ENCODE assay signal across 22 cellular contexts in genomic region chr15:40353697-40354096, GRCh38. TPM values are rescaled to one million over a fixed set of nuclear protein-coding genes. Genes with fewer than 3 reads are reported as not detected.
DNase-seq lines count a peak whose midpoint lies in the region; ATAC-seq, FAIRE-seq and TF ChIP-seq lines count a peak whose summit lies in the region.
"Had no signal": no experiment of that assay in that cellular context is flagged by ENCODE, and none has a peak within 500 bp of the region (broad histone marks: within the 10 kb centered on the region; RNA-seq: fewer than 3 reads in every experiment).

No MANE protein-coding gene starts in this region.

- no peaks in the 10 kb centered on the region for H3K9me3 Mint-ChIP-seq in CD14-positive monocyte

- peak overlapping the region; percentile 46; the same call in 1 of the 2 replicates for H2BK5ac ChIP-seq in H1 (ENCODE audit: low read depth, low read length)

- H3K9me3 ChIP-seq in H1 (ENCODE audit: insufficient read depth in 2 of 2, low read depth in 1 of 2, low read length in 1 of 2) = no peaks in the 10 kb centered on the region
- H3K9me3 ChIP-seq: ascending aorta, left lung, pancreas had no signal

- peak overlapping the region; percentile 95 for H2BK15ac ChIP-seq in H1 (ENCODE audit: low read length)

- H2AK5ac ChIP-seq in H1 (ENCODE audit: low read depth, low read length) = peak overlapping the region; percentile 28; the same call in 1 of the 2 replicates

- no peak for TF ChIP-seq EP300 in H1 (IDR thresholded peaks at IDR 0.05; ENCODE audit: borderline replicate concordance in 1 of 2, low read depth in 2 of 2, low read length in 2 of 2)

- H2BK12ac ChIP-seq in H1 (ENCODE audit: low read depth, low read length) = peak overlapping the region; percentile 88; the same call in 1 of the 2 replicates

- peaks cover 9 to 15% (median 15%) of the 10 kb centered on the region in 3 donors for H3K27me3 Mint-ChIP-seq in CD14-positive monocyte (ENCODE audit: low read depth in 3 of 3)

- H3K18ac ChIP-seq in H1 (ENCODE audit: extremely low read depth, low read length) = peak overlapping the region; percentile 52; the same call in 1 of the 2 replicates

- peaks cover 11 to 22% (median 14%) of the 10 kb centered on the region in 4 experiments for H3K4me1 ChIP-seq in H1 (replicated peaks in 1 of 4; ENCODE audit: control insufficient read depth in 3 of 4, insufficient read depth in 4 of 4, low read length in 3 of 4)
- peaks cover 3% of the 10 kb centered on the region for H3K4me1 ChIP-seq in rectal smooth muscle tissue (ENCODE audit: control insufficient read depth, insufficient read depth, low read length)

- 80% methylated on average over 5 of the region's 5 CpGs; no CpG with 5 or more reads in 1 of the 2 experiments for WGBS in H1 (ENCODE audit: extremely low coverage in 1 of 2, insufficient coverage in 1 of 2, insufficient read length in 1 of 2, insufficient replicate concordance in 2 of 2, low coverage in 1 of 2, low lambda C conversion rate in 2 of 2, missing lambda C conversion rate in 1 of 2), 2 experiments

- H3K9ac ChIP-seq in H1 (replicated peaks in 1 of 4; ENCODE audit: extremely low read depth in 1 of 4, low read depth in 3 of 4, low read length in 3 of 4) (no peak overlapping the region; a peak in 1 of 7 replicates), rectal smooth muscle tissue (ENCODE audit: low read length) (no peak overlapping the region)
- H3K9ac ChIP-seq: KMS-11 had no signal

- no peak overlapping the region for H4K91ac ChIP-seq in H1 (replicated peaks; ENCODE audit: insufficient read length, low read length)

- no peak overlapping the region for H4K8ac ChIP-seq in H1 (ENCODE audit: extremely low read depth, insufficient read depth, low read length)

- H3K23me2 ChIP-seq in H1 (ENCODE audit: low read depth, low read length) = peaks cover 9% of the 10 kb centered on the region

- H3K4me2 ChIP-seq in H1 (ENCODE audit: insufficient read depth in 1 of 2, low read depth in 2 of 2, low read length in 2 of 2) = peak overlapping the region; percentile 25 to 49; a peak in 3 of 4 replicates
- H3K4me2 ChIP-seq: KMS-11 had no signal

- peaks cover 0 to 2% of the 10 kb centered on the region in 2 donors for H3K36me3 Mint-ChIP-seq in CD14-positive monocyte

- in situ Hi-C loops in G401 (cut with HindIII; ENCODE audit: low sequenced_read_pairs) = no loop called here

- no peak overlapping the region for H3K14ac ChIP-seq in H1 (ENCODE audit: insufficient read length)

- TF ChIP-seq POLR2A in H1 (IDR thresholded peaks at IDR 0.05; ENCODE audit: control extremely low read depth in 1 of 2, low read depth in 2 of 2, low read length in 2 of 2) = no peak

- H3K4me1 Mint-ChIP-seq in CD14-positive monocyte = peaks cover 11% of the 10 kb centered on the region

- no peak overlapping the region for H3K23ac ChIP-seq in H1 (ENCODE audit: insufficient read length)

- H3K27ac ChIP-seq in H1 (ENCODE audit: low read depth, low read length) = no peak overlapping the region
- no peak overlapping the region for H3K27ac ChIP-seq in rectal smooth muscle tissue (ENCODE audit: low read depth, low read length)
- H3K27ac ChIP-seq: ascending aorta, coronary artery, KMS-11, left lung, pancreas had no signal

- DNase-seq in G401 (ENCODE audit: low spot score) (peak; percentile 83), NCI-H1694 treated with DMSO at 0.1 percent for 48 hours (lab: John Stamatoyannopoulos, UW) (peak; percentile 61), H1 (ENCODE audit: low read depth in 1 of 2, low spot score in 2 of 2) (no peak), HEK293T (ENCODE audit: extremely low spot score) (no peak), CD14-positive monocyte (ENCODE audit: low spot score) (no peak), kidney glomerular epithelial cell (lab: John Stamatoyannopoulos, UW) (no peak)
- DNase-seq: activated CD8-positive, alpha-beta memory T cell treated with anti-CD3 and anti-CD28 coated beads, Interleukin-2, amount 50 U/mL, for 48 hours; activated gamma-delta T cell treated with Interleukin-2 at 50 U/mL for 16 hours; foreskin melanocyte; left lung; NCI-H1436 treated with DMSO at 0.1 percent for 48 hours; pancreas; T1000 had no signal

- POLR2A ChIA-PET in H1 (lab: Charles Lee; ENCODE audit: partially characterized antibody) (interaction anchor here (0.6 to 1.4 kb wide), 4 partner anchors 10 to 119 kb away, joined by 3 read pairs; no protein-coding TSS in a partner anchor), HEK293T (lab: Yijun Ruan, JAX) (no interaction called here)

- H2BK20ac ChIP-seq in H1 (ENCODE audit: low read length) = peak overlapping the region; percentile 82

- no peak overlapping the region for H3K4ac ChIP-seq in H1 (replicated peaks; ENCODE audit: insufficient read length, low read depth, low read length)

- CTCF ChIA-PET in H1 (lab: Charles Lee; ENCODE audit: partially characterized antibody) = interaction anchor here (0.7 to 27.4 kb wide), 6 partner anchors 12 to 80 kb away, joined by 3 to 452 read pairs (median 3); partner anchors contain the start of gene CCDC9B
- CTCF ChIA-PET in HEK293T (lab: Yijun Ruan, JAX) = interaction anchor here (0.7 kb wide), 1 partner anchor 13 kb away, joined by 3 read pairs; no protein-coding TSS in a partner anchor

- no peaks in the 10 kb centered on the region for H3K79me2 ChIP-seq in H1 (ENCODE audit: control insufficient read depth in 1 of 2, insufficient read depth in 2 of 2, low read length in 2 of 2)

- intact Hi-C loops in CD14-positive monocyte (cut with micrococcal nuclease) = no loop called here

- H3K36me3 ChIP-seq in H1 (ENCODE audit: control insufficient read depth in 2 of 4, insufficient read depth in 4 of 4, low read length in 3 of 4) = no peaks in the 10 kb centered on the region
- H3K36me3 ChIP-seq in rectal smooth muscle tissue (ENCODE audit: control insufficient read depth, insufficient read depth, low read length) = no peaks in the 10 kb centered on the region
- H3K36me3 ChIP-seq: ascending aorta, left lung, pancreas had no signal

- no peak for FAIRE-seq in H1 (lab: Jason Lieb, UNC)
- FAIRE-seq: D721Med, pancreas had no signal

- no peak overlapping the region for H2BK120ac ChIP-seq in H1 (replicated peaks; ENCODE audit: low read depth, low read length)

- no peak for TF ChIP-seq RAD21 in H1 (IDR thresholded peaks at IDR 0.05 in 1 of 2, conservative IDR thresholded peaks at IDR 0.05 in 1 of 2; ENCODE audit: low read depth in 2 of 2, low read length in 2 of 2)

- H4K20me1 ChIP-seq in H1 (replicated peaks in 1 of 2; ENCODE audit: control insufficient read depth in 1 of 2, insufficient read depth in 2 of 2, low read length in 2 of 2) = no peaks in the 10 kb centered on the region

- no peak for ATAC-seq in HG02970 (IDR thresholded peaks at IDR 0.05; ENCODE audit: low FRiP score, unreplicated experiment)
- ATAC-seq: activated CD4-positive, alpha-beta T cell treated with anti-CD3 and anti-CD28 coated beads for 36 hours had no signal

- no peak overlapping the region for H3K4me3 Mint-ChIP-seq in CD14-positive monocyte
- H3K4me3 Mint-ChIP-seq: activated CD4-positive, alpha-beta T cell treated with anti-CD3 and anti-CD28 coated beads for 36 hours had no signal

- H4K5ac ChIP-seq in H1 (ENCODE audit: insufficient read length, low read depth, low read length) = no peak overlapping the region

- peak overlapping the region in 2 of 7 donors; percentile 38 to 64 for H3K27ac Mint-ChIP-seq in CD14-positive monocyte
- H3K27ac Mint-ChIP-seq: activated CD4-positive, alpha-beta T cell treated with anti-CD3 and anti-CD28 coated beads for 36 hours had no signal

- H2AFZ ChIP-seq in H1 (ENCODE audit: low read length) = no peak overlapping the region

- no peak overlapping the region for H3K56ac ChIP-seq in H1 (replicated peaks; ENCODE audit: insufficient read length, low read depth, low read length)

- no peaks in the 10 kb centered on the region for H3K79me1 ChIP-seq in H1 (ENCODE audit: low read depth, low read length)

- H3K4me3 ChIP-seq in H1 (ENCODE audit: extremely low read depth in 1 of 4, insufficient read depth in 2 of 4, low read depth in 3 of 4, low read length in 4 of 4) (no peak overlapping the region), rectal smooth muscle tissue (ENCODE audit: low read length) (peak overlapping the region; percentile 64)
- H3K4me3 ChIP-seq: ascending aorta, coronary artery, left lung, pancreas had no signal

- TF ChIP-seq CTCF in H1 (IDR thresholded peaks at IDR 0.05; ENCODE audit: control extremely low read depth in 1 of 3, insufficient read depth in 1 of 3, low read depth in 1 of 3, low read length in 3 of 3) (0 out of 4 replicates have a peak, but pooled peaks of 1 of the 3 experiments have one; percentile 7), CD14-positive monocyte (IDR thresholded peaks at IDR 0.05) (no peak)

- H3K27me3 ChIP-seq in H1 (replicated peaks in 1 of 4; ENCODE audit: control insufficient read depth in 3 of 4, extremely low read depth in 1 of 4, insufficient read depth in 3 of 4, low read length in 3 of 4) = peaks cover 0 to 6% (median 4%) of the 10 kb centered on the region in 4 experiments; a peak in 3 of 7 replicates
- H3K27me3 ChIP-seq in rectal smooth muscle tissue (ENCODE audit: control insufficient read depth, insufficient read depth, low read length) = no peaks in the 10 kb centered on the region
- H3K27me3 ChIP-seq: ascending aorta, pancreas had no signal

RNA-seq across cellular contexts. Expression of gene PHGR1, which starts 2.9 kb away (rescaled TPM):
- total RNA-seq in G401 (2014; rRNA removed; shearing (Covaris generic)) = not detected in 2 replicates
- not detected in 2 replicates for total RNA-seq in H1 (2021; fragmentation: NEBNext Ultra II Directional; extraction: Animal tissue kit (Norgen Biotek cat#: 25700))
- polyA plus RNA-seq in H1 (2011; rRNA removed) (not detected in 2 replicates), CD14-positive monocyte (not detected)
- polyA plus RNA-seq in H1 (2011; cell fraction: cytosol; rRNA removed) = not detected
- not detected for polyA plus RNA-seq in H1 (2011; cell fraction: nucleus; rRNA removed)
- not detected in 4 replicates for polyA plus RNA-seq in H1 (2012, experiment 1 of 2)
- not detected for polyA plus RNA-seq in H1 (2012, experiment 2 of 2)
- not detected for polyA plus RNA-seq in H1 (2013, experiment 1 of 2)
- not detected for polyA plus RNA-seq in H1 (2013, experiment 2 of 2)
- not detected in 2 replicates for polyA minus RNA-seq in H1 (2011; rRNA and poly(A)+ RNA removed)
- polyA minus RNA-seq in H1 (2011; cell fraction: cytosol; rRNA and poly(A)+ RNA removed) = not detected
- not detected for polyA minus RNA-seq in H1 (2011; cell fraction: nucleus; rRNA and poly(A)+ RNA removed)
- total RNA-seq: activated CD4-positive, alpha-beta T cell treated with anti-CD3 and anti-CD28 coated beads for 36 hours; ascending aorta; endothelial cell of umbilical vein; left lung; SK-MEL-5 had no signal
- polyA plus RNA-seq: endothelial cell of umbilical vein had no signal

RNA-seq across cellular contexts. Expression of gene DISP2, which starts 4.3 kb away (rescaled TPM):
- 1.0 and 3.1 TPM in 2 replicates for total RNA-seq in G401 (2014; rRNA removed; shearing (Covaris generic))
- total RNA-seq in H1 (2021; fragmentation: NEBNext Ultra II Directional; extraction: Animal tissue kit (Norgen Biotek cat#: 25700)) = 1.2 and 3.4 TPM in 2 replicates
- polyA plus RNA-seq in H1 (2011; rRNA removed) (0.45 and 0.72 TPM in 2 replicates), CD14-positive monocyte (under 1 TPM in 1 of 2 donors, not detected in 1; 0.01 TPM)
- polyA plus RNA-seq in H1 (2011; cell fraction: cytosol; rRNA removed) = 0.36 TPM
- polyA plus RNA-seq in H1 (2011; cell fraction: nucleus; rRNA removed) = 1.1 TPM
- 1.3 to 2.7 TPM (median 2.0 TPM) in 4 replicates for polyA plus RNA-seq in H1 (2012, experiment 1 of 2)
- polyA plus RNA-seq in H1 (2012, experiment 2 of 2) = 1.4 TPM
- polyA plus RNA-seq in H1 (2013, experiment 1 of 2) = 4.3 TPM
- 4.1 TPM for polyA plus RNA-seq in H1 (2013, experiment 2 of 2)
- polyA minus RNA-seq in H1 (2011; rRNA and poly(A)+ RNA removed) = 0.56 and 1.6 TPM in 2 replicates
- 0.73 TPM for polyA minus RNA-seq in H1 (2011; cell fraction: cytosol; rRNA and poly(A)+ RNA removed)
- polyA minus RNA-seq in H1 (2011; cell fraction: nucleus; rRNA and poly(A)+ RNA removed) = 2.2 TPM

RNA-seq across cellular contexts. Expression of gene CCDC9B, which starts 13.0 kb away (rescaled TPM):
- total RNA-seq in G401 (2014; rRNA removed; shearing (Covaris generic)) = 4.7 and 5.9 TPM in 2 replicates
- total RNA-seq in H1 (2021; fragmentation: NEBNext Ultra II Directional; extraction: Animal tissue kit (Norgen Biotek cat#: 25700)) = 0.33 and 0.78 TPM in 2 replicates
- polyA plus RNA-seq in H1 (2011; rRNA removed) (0.45 and 0.63 TPM in 2 replicates), CD14-positive monocyte (under 1 TPM; 0.13 to 0.39 TPM)
- polyA plus RNA-seq in H1 (2011; cell fraction: cytosol; rRNA removed) = 0.10 TPM
- 0.73 TPM for polyA plus RNA-seq in H1 (2011; cell fraction: nucleus; rRNA removed)
- 0.62 to 1.1 TPM (median 0.85 TPM) in 4 replicates for polyA plus RNA-seq in H1 (2012, experiment 1 of 2)
- polyA plus RNA-seq in H1 (2012, experiment 2 of 2) = 0.25 TPM
- polyA plus RNA-seq in H1 (2013, experiment 1 of 2) = 0.71 TPM
- 0.50 TPM for polyA plus RNA-seq in H1 (2013, experiment 2 of 2)
- 0.22 and 0.50 TPM in 2 replicates for polyA minus RNA-seq in H1 (2011; rRNA and poly(A)+ RNA removed)
- 0.66 TPM for polyA minus RNA-seq in H1 (2011; cell fraction: cytosol; rRNA and poly(A)+ RNA removed)
- 1.8 TPM for polyA minus RNA-seq in H1 (2011; cell fraction: nucleus; rRNA and poly(A)+ RNA removed)

RNA-seq across cellular contexts. Expression of gene KNSTRN, which starts 28.8 kb away (rescaled TPM):
- 123 and 146 TPM in 2 replicates for total RNA-seq in G401 (2014; rRNA removed; shearing (Covaris generic))
- 67.4 and 79.4 TPM in 2 replicates for total RNA-seq in H1 (2021; fragmentation: NEBNext Ultra II Directional; extraction: Animal tissue kit (Norgen Biotek cat#: 25700))
- polyA plus RNA-seq in H1 (2011; rRNA removed) (18.6 and 25.1 TPM in 2 replicates), CD14-positive monocyte (1 to 10 TPM; 5.4 to 7.9 TPM)
- 37.1 TPM for polyA plus RNA-seq in H1 (2011; cell fraction: cytosol; rRNA removed)
- 14.9 TPM for polyA plus RNA-seq in H1 (2011; cell fraction: nucleus; rRNA removed)
- 46.3 to 58.7 TPM (median 54.4 TPM) in 4 replicates for polyA plus RNA-seq in H1 (2012, experiment 1 of 2)
- 13.2 TPM for polyA plus RNA-seq in H1 (2012, experiment 2 of 2)
- 44.8 TPM for polyA plus RNA-seq in H1 (2013, experiment 1 of 2)
- polyA plus RNA-seq in H1 (2013, experiment 2 of 2) = 47.3 TPM
- 56.8 and 70.3 TPM in 2 replicates for polyA minus RNA-seq in H1 (2011; rRNA and poly(A)+ RNA removed)
- polyA minus RNA-seq in H1 (2011; cell fraction: cytosol; rRNA and poly(A)+ RNA removed) = 26.3 TPM
- 27.9 TPM for polyA minus RNA-seq in H1 (2011; cell fraction: nucleus; rRNA and poly(A)+ RNA removed)

RNA-seq across cellular contexts. Expression of gene INAFM2, which starts 30.2 kb away (rescaled TPM):
- total RNA-seq in G401 (2014; rRNA removed; shearing (Covaris generic)) = 203 TPM in 2 replicates
- total RNA-seq in H1 (2021; fragmentation: NEBNext Ultra II Directional; extraction: Animal tissue kit (Norgen Biotek cat#: 25700)) = 35.1 and 38.2 TPM in 2 replicates
- polyA plus RNA-seq in H1 (2011; rRNA removed) (9.6 and 15.3 TPM in 2 replicates), CD14-positive monocyte (1 to 10 TPM; 5.1 to 8.3 TPM)
- 11.9 TPM for polyA plus RNA-seq in H1 (2011; cell fraction: cytosol; rRNA removed)
- polyA plus RNA-seq in H1 (2011; cell fraction: nucleus; rRNA removed) = 9.2 TPM
- 16.0 to 31.4 TPM (median 18.6 TPM) in 4 replicates for polyA plus RNA-seq in H1 (2012, experiment 1 of 2)
- polyA plus RNA-seq in H1 (2012, experiment 2 of 2) = 19.4 TPM
- 39.7 TPM for polyA plus RNA-seq in H1 (2013, experiment 1 of 2)
- polyA plus RNA-seq in H1 (2013, experiment 2 of 2) = 42.5 TPM
- polyA minus RNA-seq in H1 (2011; rRNA and poly(A)+ RNA removed) = 8.6 and 10.5 TPM in 2 replicates
- polyA minus RNA-seq in H1 (2011; cell fraction: cytosol; rRNA and poly(A)+ RNA removed) = 10.1 TPM
- 14.0 TPM for polyA minus RNA-seq in H1 (2011; cell fraction: nucleus; rRNA and poly(A)+ RNA removed)

Comparison
In these comparisons a context has a peak if more than half of its experiments do, and no peak if none do; other contexts are left out.
1. DNase-seq: peak in G401 (single experiment) and NCI-H1694 treated with DMSO at 0.1 percent for 48 hours (single experiment); none in H1 (0 of 2), HEK293T (single experiment), CD14-positive monocyte (single experiment) and kidney glomerular epithelial cell (single experiment).